19 cellular contexts compared by ENCODE assay signal in genomic region chr7:35992436-35992835, GRCh38.
"Had no signal": no experiment of that assay in that cellular context is flagged by ENCODE, and none has a peak within 500 bp of the region (broad histone marks: within the 10 kb centered on the region; RNA-seq: fewer than 3 reads in every experiment).

No MANE protein-coding gene starts in this region.

- DNase-seq: activated CD4-positive, alpha-beta T cell treated with anti-CD3 and anti-CD28 coated beads for 1 hour; activated CD4-positive, alpha-beta T cell treated with anti-CD3 and anti-CD28 coated beads, Interleukin-2, amount 50 U/mL, for 1 hour; activated CD8-positive, alpha-beta T cell treated with anti-CD3 and anti-CD28 coated beads, Interleukin-2, amount 10 ng/mL, durations not matched to agents 7 days and 5 days; activated gamma-delta T cell treated with Interleukin-2 at 50 U/mL for 16 hours; anterior cingulate cortex; central memory CD4-positive, alpha-beta T cell; dorsolateral prefrontal cortex; effector memory CD8-positive, alpha-beta T cell; heart left ventricle; kidney; lower lobe of right lung; naive B cell; occipital lobe; posterior cingulate gyrus; spleen; stimulated activated CD4-positive, alpha-beta T cell treated with anti-CD3 and anti-CD28 coated beads, Interleukin-4, amount 100 ng/mL, for 1 hour; stimulated activated naive CD4-positive, alpha-beta T cell; T-cell; upper lobe of right lung had no signal

- ATAC-seq: activated CD8-positive, alpha-beta T cell treated with anti-CD3 and anti-CD28 coated beads, Interleukin-2, amount 10 ng/mL, durations not matched to agents 7 days and 5 days; effector memory CD8-positive, alpha-beta T cell; lower lobe of right lung; T-cell; upper lobe of right lung had no signal

- H3K36me3 ChIP-seq: heart left ventricle, lower lobe of right lung, spleen, upper lobe of right lung had no signal

- H3K27me3 ChIP-seq: dorsolateral prefrontal cortex, heart left ventricle, spleen, upper lobe of right lung had no signal

- H3K4me3 ChIP-seq: dorsolateral prefrontal cortex, heart left ventricle, lower lobe of right lung, spleen, upper lobe of right lung had no signal

- H3K9me3 ChIP-seq: heart left ventricle, lower lobe of right lung, spleen, upper lobe of right lung had no signal

- H3K4me1 ChIP-seq: lower lobe of right lung, spleen, upper lobe of right lung had no signal

- H3K27ac ChIP-seq: dorsolateral prefrontal cortex, heart left ventricle, lower lobe of right lung, spleen, upper lobe of right lung had no signal
